In genomic region chr13:100392709-100393630, GRCh38 we compare ENCODE assay signal across 8 cellular contexts.
DNase-seq lines count a peak whose midpoint lies in the region; ATAC-seq and TF ChIP-seq lines count a peak whose summit lies in the region.

No MANE protein-coding gene starts in this region.

- no peak for TF ChIP-seq POLR2A in IMR-90 (IDR thresholded peaks at IDR 0.05; ENCODE audit: low read depth, low read length)

- BruUV-seq in IMR-90 (replicated peaks; lab: Mats Ljungman, UMichigan), result no TSS peak

- no peak overlapping the region for H2AFZ ChIP-seq in IMR-90 (replicated peaks; ENCODE audit: low read length, poor library complexity)

- ATAC-seq in IMR-90 (ENCODE audit: low read depth), result peak; percentile 84

- no peaks in the 10 kb centered on the region for H3K27me3 ChIP-seq in IMR-90 (ENCODE audit: control insufficient read depth, insufficient read depth, low read length)
- H3K27me3 ChIP-seq in effector memory CD4-positive, alpha-beta T cell (replicated peaks; ENCODE audit: control insufficient read depth, insufficient read depth, low read length, poor library complexity, severe bottlenecking), result no peaks in the 10 kb centered on the region

- H3K23ac ChIP-seq in IMR-90 (ENCODE audit: low read depth, low read length), result peak overlapping the region; percentile 20; the same call in 1 of the 2 replicates

- H2BK20ac ChIP-seq in IMR-90 (ENCODE audit: low read depth, low read length), result peak overlapping the region; percentile 92

- POLR2A ChIA-PET in IMR-90 (lab: Charles Lee; ENCODE audit: unreplicated experiment), result interaction anchor here (0.7 kb wide), 1 partner anchor 24 kb away, joined by 10 read pairs; no protein-coding TSS in a partner anchor

- H3K14ac ChIP-seq in IMR-90 (replicated peaks; ENCODE audit: low read depth, low read length), result peak overlapping the region; percentile 53; the same call in 1 of the 2 replicates

- peak overlapping the region; percentile 87 for H3K4me2 ChIP-seq in IMR-90 (ENCODE audit: low read depth, low read length)

- 0 out of 2 replicates have a peak, but pooled peaks cover 3% of the 10 kb centered on the region for H3K9me1 ChIP-seq in IMR-90 (ENCODE audit: insufficient read depth, low read length)

- peak overlapping the region; percentile 89 for H2BK5ac ChIP-seq in IMR-90 (ENCODE audit: low read depth, low read length, poor library complexity, severe bottlenecking)

- 0 out of 2 replicates have a peak, but pooled peaks have one; percentile 9 for TF ChIP-seq CTCF in IMR-90 (conservative IDR thresholded peaks at IDR 0.05; ENCODE audit: low read depth, low read length)

- intact Hi-C loops in IMR-90 (cut with micrococcal nuclease), result no loop called here

- peak overlapping the region; percentile 90 for H4K91ac ChIP-seq in IMR-90 (ENCODE audit: insufficient read depth, low read depth, low read length)

- peak overlapping the region; percentile 99 for H3K27ac ChIP-seq in IMR-90 (ENCODE audit: insufficient read depth, low read length)
- H3K27ac ChIP-seq in effector memory CD4-positive, alpha-beta T cell (ENCODE audit: insufficient read depth, low read length, poor library complexity, severe bottlenecking), result no peak overlapping the region

- H3K4me3 ChIP-seq in IMR-90 (ENCODE audit: insufficient read depth, low read depth, low read length), result no peak overlapping the region
- no peak overlapping the region for H3K4me3 ChIP-seq in effector memory CD4-positive, alpha-beta T cell (ENCODE audit: insufficient read depth, low read depth, low read length, poor library complexity, severe bottlenecking)

- H2BK15ac ChIP-seq in IMR-90 (ENCODE audit: low read depth, low read length), result peak overlapping the region; percentile 40; the same call in 1 of the 3 replicates

- no peak overlapping the region for H2AK9ac ChIP-seq in IMR-90 (replicated peaks; ENCODE audit: low read depth, low read length, poor library complexity)

- H4K8ac ChIP-seq in IMR-90 (ENCODE audit: low read depth in 2 of 2, low read length in 2 of 2), result peak overlapping the region; percentile 25 to 85; a peak in 3 of 4 replicates

- dilution Hi-C loops in IMR-90 (cut with HindIII; ENCODE audit: low sequenced_read_pairs, unreplicated experiment), result no loop called here

- CTCF ChIA-PET in IMR-90 (lab: Yijun Ruan, JAX), result interaction anchor here (0.6 to 1.4 kb wide), 3 partner anchors 168 to 737 kb away, joined by 3 read pairs; no protein-coding TSS in a partner anchor

- peaks cover 11% of the 10 kb centered on the region for H3K4me1 ChIP-seq in IMR-90 (ENCODE audit: control insufficient read depth, insufficient read depth, low read length)
- peaks cover 2% of the 10 kb centered on the region for H3K4me1 ChIP-seq in effector memory CD4-positive, alpha-beta T cell (ENCODE audit: control insufficient read depth, insufficient read depth, low read length, poor library complexity, severe bottlenecking)

- H2AK5ac ChIP-seq in IMR-90 (ENCODE audit: low read depth, low read length), result peak overlapping the region; percentile 79; the same call in 1 of the 2 replicates

- H2BK120ac ChIP-seq in IMR-90 (ENCODE audit: low read depth, low read length), result peak overlapping the region; percentile 99

- 0% methylated on average over 1 of the region's 12 CpGs; no CpG with 5 or more reads in 1 of the 2 experiments for WGBS in IMR-90 (ENCODE audit: extremely low coverage in 2 of 2, insufficient read length in 1 of 2), 2 experiments

- DNase-seq in stimulated activated naive CD4-positive, alpha-beta T cell treated with Interleukin-2 at 50 U/mL for 16 hours (lab: John Stamatoyannopoulos, UW), result peak; percentile 59
- no peak for DNase-seq in stimulated activated naive CD4-positive, alpha-beta T cell (lab: John Stamatoyannopoulos, UW)
- DNase-seq in IMR-90, result peak; percentile 100
- DNase-seq in activated CD4-positive, alpha-beta T cell treated with anti-CD3 and anti-CD28 coated beads for 24 hours (ENCODE audit: low read depth in 2 of 2), result peak; percentile 34 to 37
- DNase-seq in effector memory CD4-positive, alpha-beta T cell, result peak; percentile 2 to 5 (median 3)
- DNase-seq in mucosa of gallbladder (ENCODE audit: low spot score), result peak; percentile 90
- DNase-seq in stimulated activated CD8-positive, alpha-beta memory T cell treated with anti-CD3 and anti-CD28 coated beads, Interleukin-7, amount 100 ng/mL, for 48 hours (ENCODE audit: extremely low read depth in 1 of 2, low read depth in 1 of 2), result peak; percentile 27 to 74
- no peak for DNase-seq in DMS114 treated with DMSO at 0.1 percent for 48 hours (lab: John Stamatoyannopoulos, UW; ENCODE audit: unreplicated experiment)

- no peaks in the 10 kb centered on the region for H3K9me3 ChIP-seq in IMR-90 (ENCODE audit: control insufficient read depth, insufficient read depth, low read length)
- no peaks in the 10 kb centered on the region for H3K9me3 ChIP-seq in effector memory CD4-positive, alpha-beta T cell (ENCODE audit: control insufficient read depth, low read length)

- H3K56ac ChIP-seq in IMR-90 (ENCODE audit: extremely low read depth, insufficient read depth, low read length), result peak overlapping the region; percentile 28; the same call in 1 of the 2 replicates

- peak overlapping the region; percentile 90 for H3K4ac ChIP-seq in IMR-90 (ENCODE audit: low read depth, low read length)

- in situ Hi-C loops in IMR-90 (cut with MboI; ENCODE audit: low sequenced_read_pairs), result no loop called here

- H4K20me1 ChIP-seq in IMR-90 (ENCODE audit: insufficient read depth, low read length), result no peaks in the 10 kb centered on the region

- peaks cover 2% of the 10 kb centered on the region for H3K36me3 ChIP-seq in IMR-90 (ENCODE audit: control insufficient read depth, insufficient read depth, low read length)
- H3K36me3 ChIP-seq in effector memory CD4-positive, alpha-beta T cell (ENCODE audit: control insufficient read depth, insufficient read depth, low read length), result no peaks in the 10 kb centered on the region

- H3K18ac ChIP-seq in IMR-90 (ENCODE audit: low read depth, low read length), result peak overlapping the region; percentile 96

- peak overlapping the region; percentile 76 for H4K5ac ChIP-seq in IMR-90 (ENCODE audit: low read depth, low read length)

- H3K9ac ChIP-seq in IMR-90 (ENCODE audit: low read depth, low read length), result peak overlapping the region; percentile 56; the same call in 1 of the 2 replicates

- peak; percentile 22; the same call in 1 of the 2 replicates for TF ChIP-seq RAD21 in IMR-90 (IDR thresholded peaks at IDR 0.05; ENCODE audit: low read length)

- H3K79me1 ChIP-seq in IMR-90 (ENCODE audit: low read depth in 1 of 2, low read length in 2 of 2), result peaks cover 2 to 7% of the 10 kb centered on the region in 2 experiments; a peak in 2 of 4 replicates

TF ChIP-seq in IMR-90, 13 proteins besides CTCF, POLR2A, EP300 and RAD21:
- TF ChIP-seq SMC3 (IDR thresholded peaks at IDR 0.05; ENCODE audit: low read depth, low read length) (no peak), RFX5 (IDR thresholded peaks at IDR 0.05; ENCODE audit: low read depth, low read length) (no peak), BHLHE40 (IDR thresholded peaks at IDR 0.05; ENCODE audit: low read depth, low read length) (peak; percentile 73; the same call in 1 of the 2 replicates), NFE2L2 (IDR thresholded peaks at IDR 0.05; ENCODE audit: low read depth, low read length) (peak; percentile 78), FOS (IDR thresholded peaks at IDR 0.05; ENCODE audit: low read depth, low read length) (peak; percentile 100), CEBPB (IDR thresholded peaks at IDR 0.05; ENCODE audit: low read depth, low read length) (peak; percentile 97), MAFK (IDR thresholded peaks at IDR 0.05; ENCODE audit: low read depth, low read length) (no peak), RCOR1 (IDR thresholded peaks at IDR 0.05; ENCODE audit: insufficient replicate concordance, low read length) (peak; percentile 36), USF2 (IDR thresholded peaks at IDR 0.05; ENCODE audit: low read depth, low read length) (no peak), MXI1 (IDR thresholded peaks at IDR 0.05; ENCODE audit: borderline replicate concordance, low read depth, low read length) (no peak), CHD1 (IDR thresholded peaks at IDR 0.05; ENCODE audit: low read depth, low read length) (no peak), MAZ (IDR thresholded peaks at IDR 0.05; ENCODE audit: borderline replicate concordance, low read depth, low read length) (no peak)
- TF ChIP-seq, protein P1, sequence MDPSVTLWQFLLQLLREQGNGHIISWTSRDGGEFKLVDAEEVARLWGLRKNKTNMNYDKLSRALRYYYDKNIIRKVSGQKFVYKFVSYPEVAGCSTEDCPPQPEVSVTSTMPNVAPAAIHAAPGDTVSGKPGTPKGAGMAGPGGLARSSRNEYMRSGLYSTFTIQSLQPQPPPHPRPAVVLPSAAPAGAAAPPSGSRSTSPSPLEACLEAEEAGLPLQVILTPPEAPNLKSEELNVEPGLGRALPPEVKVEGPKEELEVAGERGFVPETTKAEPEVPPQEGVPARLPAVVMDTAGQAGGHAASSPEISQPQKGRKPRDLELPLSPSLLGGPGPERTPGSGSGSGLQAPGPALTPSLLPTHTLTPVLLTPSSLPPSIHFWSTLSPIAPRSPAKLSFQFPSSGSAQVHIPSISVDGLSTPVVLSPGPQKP (IDR thresholded peaks at IDR 0.05; ENCODE audit: borderline replicate concordance, low read depth, low read length), result no peak

Comparison
In these comparisons a context has a peak if more than half of its experiments do, and no peak if none do; other contexts are left out.
1. DNase-seq: peak in stimulated activated naive CD4-positive, alpha-beta T cell treated with Interleukin-2 at 50 U/mL for 16 hours (single experiment), IMR-90 (single experiment), activated CD4-positive, alpha-beta T cell treated with anti-CD3 and anti-CD28 coated beads for 24 hours (2 of 2), effector memory CD4-positive, alpha-beta T cell (3 of 3), mucosa of gallbladder (single experiment) and stimulated activated CD8-positive, alpha-beta memory T cell treated with anti-CD3 and anti-CD28 coated beads, Interleukin-7, amount 100 ng/mL, for 48 hours (2 of 2); none in stimulated activated naive CD4-positive, alpha-beta T cell (0 of 6) and DMS114 treated with DMSO at 0.1 percent for 48 hours (single experiment).